In the genomic region with DNA sequence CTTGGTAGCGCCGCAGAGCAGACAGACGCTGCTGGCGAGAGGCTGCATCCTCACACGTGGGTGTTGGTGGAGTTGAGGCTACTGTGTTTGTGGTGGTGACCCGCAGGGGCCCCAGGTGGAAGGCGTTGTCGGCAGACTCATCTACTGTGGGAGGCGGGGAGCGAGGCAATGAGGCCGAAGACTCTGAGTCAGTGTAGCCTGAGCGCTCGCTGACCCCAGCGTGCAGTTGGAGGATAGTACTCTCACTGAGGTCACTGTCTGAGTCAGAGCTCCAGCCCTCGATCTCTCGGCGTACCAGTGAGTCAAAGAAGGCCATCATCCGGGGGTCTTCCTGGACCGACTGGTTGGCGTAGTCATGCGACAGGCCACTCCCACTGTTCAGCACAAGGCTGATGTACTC, we compare ENCODE assay signal across 1 cellular context.
TF ChIP-seq lines count a peak whose summit lies in the region.

No MANE protein-coding gene starts in this region.

TF ChIP-seq in K562, 482 proteins besides CTCF, POLR2A, EP300 and RAD21:
- TF ChIP-seq, protein P1, sequence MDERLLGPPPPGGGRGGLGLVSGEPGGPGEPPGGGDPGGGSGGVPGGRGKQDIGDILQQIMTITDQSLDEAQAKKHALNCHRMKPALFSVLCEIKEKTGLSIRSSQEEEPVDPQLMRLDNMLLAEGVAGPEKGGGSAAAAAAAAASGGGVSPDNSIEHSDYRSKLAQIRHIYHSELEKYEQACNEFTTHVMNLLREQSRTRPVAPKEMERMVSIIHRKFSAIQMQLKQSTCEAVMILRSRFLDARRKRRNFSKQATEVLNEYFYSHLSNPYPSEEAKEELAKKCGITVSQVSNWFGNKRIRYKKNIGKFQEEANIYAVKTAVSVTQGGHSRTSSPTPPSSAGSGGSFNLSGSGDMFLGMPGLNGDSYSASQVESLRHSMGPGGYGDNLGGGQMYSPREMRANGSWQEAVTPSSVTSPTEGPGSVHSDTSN (CRISPR knock-in tag; IDR thresholded peaks at IDR 0.05; ENCODE audit: low read depth): no peak
- TF ChIP-seq, protein P1 (tag; conservative IDR thresholded peaks at IDR 0.05; ENCODE audit: low read depth): no peak
- no peak for TF ChIP-seq FOXM1 (IDR thresholded peaks at IDR 0.05; ENCODE audit: low read depth)
- no peak for TF ChIP-seq FOXM1 (CRISPR knock-in tag; IDR thresholded peaks at IDR 0.05; ENCODE audit: low read depth)
- TF ChIP-seq SMARCC2 (IDR thresholded peaks at IDR 0.05; ENCODE audit: low read depth): no peak
- TF ChIP-seq ADNP (tag; IDR thresholded peaks at IDR 0.05): no peak
- no peak for TF ChIP-seq NCOA4 (IDR thresholded peaks at IDR 0.05; ENCODE audit: partially characterized antibody)
- TF ChIP-seq, protein P2, sequence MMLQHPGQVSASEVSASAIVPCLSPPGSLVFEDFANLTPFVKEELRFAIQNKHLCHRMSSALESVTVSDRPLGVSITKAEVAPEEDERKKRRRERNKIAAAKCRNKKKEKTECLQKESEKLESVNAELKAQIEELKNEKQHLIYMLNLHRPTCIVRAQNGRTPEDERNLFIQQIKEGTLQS (IDR thresholded peaks at IDR 0.05): 0 out of 2 replicates have a peak, but pooled peaks have one; percentile 21
- TF ChIP-seq, protein P2 (CRISPR knock-in tag; conservative IDR thresholded peaks at IDR 0.05): no peak
